In the genomic region with DNA sequence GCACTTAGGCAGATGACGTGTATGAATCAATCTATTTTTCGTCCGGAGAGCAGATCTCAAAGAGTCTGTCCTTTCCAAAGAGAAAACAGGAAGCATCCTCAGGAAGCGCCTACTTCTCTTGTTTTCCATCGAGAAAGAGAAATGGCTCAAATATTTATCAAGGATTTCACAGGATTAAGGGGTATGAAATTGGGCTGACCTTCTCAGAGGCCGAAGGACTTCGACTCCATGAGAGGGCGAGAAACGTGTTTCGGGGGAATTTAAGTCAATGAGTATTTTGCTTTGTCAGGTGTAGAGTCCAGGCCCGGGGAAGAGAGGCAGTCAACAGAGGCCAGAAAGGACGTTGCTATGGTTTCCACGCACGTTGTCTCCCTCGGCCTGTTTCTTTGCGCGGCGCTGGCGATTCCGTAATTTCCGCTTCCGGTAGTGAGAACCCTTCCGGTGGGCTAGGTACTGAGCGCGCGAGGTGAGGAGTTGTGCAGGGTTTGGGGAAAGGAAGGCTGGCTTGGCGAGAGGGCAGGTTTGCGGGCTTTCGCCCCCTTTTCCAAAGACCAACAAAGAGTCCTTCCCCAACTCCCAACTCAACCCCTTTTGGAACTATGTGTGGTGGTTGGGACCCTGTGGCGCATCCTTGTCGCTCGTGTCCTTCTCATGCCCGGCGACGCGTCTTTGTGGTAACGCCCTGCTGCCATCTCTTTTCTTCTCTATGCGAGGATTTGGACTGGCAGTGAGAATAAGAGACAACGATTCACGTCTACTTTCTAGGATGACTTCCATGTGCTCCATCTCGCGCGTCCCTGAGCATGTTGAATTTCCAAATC, we compare ENCODE assay signal across 8 cellular contexts. TPM values are rescaled to one million over a fixed set of nuclear protein-coding genes. Genes with fewer than 3 reads are reported as not detected.
DNase-seq lines count a peak whose midpoint lies in the region; TF ChIP-seq lines count a peak whose summit lies in the region.

MRPS21 (plus strand) TSS at position 429 of the 821 bp plus-strand sequence. CDS start 506 bp downstream, outside the sequence.

- no peaks in the 10 kb centered on the region for H3K9me2 ChIP-seq in MM.1S (replicated peaks; ENCODE audit: insufficient read depth, low read length)

- peaks cover 4% of the 10 kb centered on the region for H3K27me3 Mint-ChIP-seq in nephron (ENCODE audit: low read depth)
- H3K27me3 Mint-ChIP-seq in stimulated activated naive CD8-positive, alpha-beta T cell treated with anti-CD3 and anti-CD28 coated beads, Interleukin-15, Interleukin-2, amounts not matched to agents 100 ng/mL and 50 ng/mL, for 24 hours = no peaks in the 10 kb centered on the region

- H3K36me3 ChIP-seq in HAP-1 (replicated peaks) (peaks cover 37% of the 10 kb centered on the region), MM.1S (replicated peaks; ENCODE audit: insufficient read depth, low read length) (no peaks in the 10 kb centered on the region; the same call in 1 of the 2 replicates)

- peak within 1 kb of the TSS; percentile 65 for H3K4me3 ChIP-seq in HAP-1
- peak within 1 kb of the TSS; percentile 78 for H3K4me3 ChIP-seq in MM.1S (ENCODE audit: low read length)
- peak within 1 kb of the TSS; percentile 95 for H3K4me3 ChIP-seq in fibroblast of the aortic adventitia (ENCODE audit: low read depth, low read length)

- in situ Hi-C loops in HAP-1 (cut with MboI; ENCODE audit: low sequenced_read_pairs) = no loop called here

- peaks cover 27% of the 10 kb centered on the region for H3K36me3 Mint-ChIP-seq in nephron (ENCODE audit: low read depth)
- peaks cover 32% of the 10 kb centered on the region for H3K36me3 Mint-ChIP-seq in stimulated activated naive CD8-positive, alpha-beta T cell treated with anti-CD3 and anti-CD28 coated beads, Interleukin-15, Interleukin-2, amounts not matched to agents 100 ng/mL and 50 ng/mL, for 24 hours (ENCODE audit: low read depth)

- DNase-seq in ELR (ENCODE audit: low read depth) (peak; percentile 94), HAP-1 (ENCODE audit: low spot score in 2 of 2) (peak; percentile 88 to 94), MM.1S (peak; percentile 96), SHP77 treated with DMSO at 0.1 percent for 48 hours (lab: John Stamatoyannopoulos, UW) (peak; percentile 99), fibroblast of the aortic adventitia (ENCODE audit: low read depth) (peak; percentile 88)
- DNase-seq in activated effector memory CD4-positive, alpha-beta T cell treated with Interleukin-2 at 50 U/mL for 16 hours = peak; percentile 76

- H3K27ac Mint-ChIP-seq in nephron = peak within 1 kb of the TSS; percentile 94 to 98 (median 95)
- peak within 1 kb of the TSS; percentile 92 for H3K27ac Mint-ChIP-seq in stimulated activated naive CD8-positive, alpha-beta T cell treated with anti-CD3 and anti-CD28 coated beads, Interleukin-15, Interleukin-2, amounts not matched to agents 100 ng/mL and 50 ng/mL, for 24 hours

- peak within 1 kb of the TSS; percentile 74 for H3K9ac ChIP-seq in MM.1S (ENCODE audit: low read length)

- H3K4me3 Mint-ChIP-seq in nephron = peak within 1 kb of the TSS; percentile 91 to 98 (median 98)
- H3K4me3 Mint-ChIP-seq in stimulated activated naive CD8-positive, alpha-beta T cell treated with anti-CD3 and anti-CD28 coated beads, Interleukin-15, Interleukin-2, amounts not matched to agents 100 ng/mL and 50 ng/mL, for 24 hours = peak within 1 kb of the TSS; percentile 96

- peak within 1 kb of the TSS; percentile 61 for H3K27ac ChIP-seq in MM.1S (ENCODE audit: low read length)

- no peaks in the 10 kb centered on the region for H3F3A ChIP-seq in MM.1S (ENCODE audit: insufficient read depth, low read length)

- H2AFZ ChIP-seq in MM.1S (ENCODE audit: low read length) = peak within 1 kb of the TSS; percentile 84

- H3K9me3 Mint-ChIP-seq in nephron = no peaks in the 10 kb centered on the region
- H3K9me3 Mint-ChIP-seq in stimulated activated naive CD8-positive, alpha-beta T cell treated with anti-CD3 and anti-CD28 coated beads, Interleukin-15, Interleukin-2, amounts not matched to agents 100 ng/mL and 50 ng/mL, for 24 hours = no peaks in the 10 kb centered on the region

- H3K9me3 ChIP-seq in HAP-1 (no peaks in the 10 kb centered on the region), MM.1S (replicated peaks; ENCODE audit: insufficient read depth, low read length) (no peaks in the 10 kb centered on the region)

- H3K4me1 ChIP-seq in HAP-1 = peaks cover 15% of the 10 kb centered on the region
- H3K4me1 ChIP-seq in MM.1S (ENCODE audit: low read length) = peaks cover 5% of the 10 kb centered on the region; the same call in 1 of the 2 replicates

- no peaks in the 10 kb centered on the region for H4K20me1 ChIP-seq in MM.1S (ENCODE audit: insufficient read depth, low read length)

- peaks cover 18% of the 10 kb centered on the region for H3K79me2 ChIP-seq in MM.1S (ENCODE audit: low read length)

- peaks cover 22% of the 10 kb centered on the region for H3K4me1 Mint-ChIP-seq in nephron
- peaks cover 44% of the 10 kb centered on the region for H3K4me1 Mint-ChIP-seq in stimulated activated naive CD8-positive, alpha-beta T cell treated with anti-CD3 and anti-CD28 coated beads, Interleukin-15, Interleukin-2, amounts not matched to agents 100 ng/mL and 50 ng/mL, for 24 hours (ENCODE audit: low read depth)

- H3K27me3 ChIP-seq in HAP-1 (ENCODE audit: low read depth) (no peaks in the 10 kb centered on the region), MM.1S (replicated peaks; ENCODE audit: insufficient read depth, low read length) (no peaks in the 10 kb centered on the region)

- H3K4me2 ChIP-seq in MM.1S (ENCODE audit: low read depth, low read length) = peak within 1 kb of the TSS; percentile 69

- TF ChIP-seq CTCF in MM.1S (IDR thresholded peaks at IDR 0.05; ENCODE audit: low read length) = no peak
- TF ChIP-seq CTCF in fibroblast of the aortic adventitia (IDR thresholded peaks at IDR 0.05; ENCODE audit: insufficient read depth, low read length) = no peak
- no peak for TF ChIP-seq CTCF in nephron (IDR thresholded peaks at IDR 0.05; ENCODE audit: unreplicated experiment in 3 of 3)

RNA-seq across cellular contexts. Expression of gene MRPS21, which starts in this region (rescaled TPM):
- 15.8 and 40.2 TPM in 2 replicates for total RNA-seq in fibroblast of the aortic adventitia (ENCODE audit: low replicate concordance)

Comparison
In these comparisons a context has a peak if more than half of its experiments do, and no peak if none do; other contexts are left out.
1. Peak in every context shown above with its lines: DNase-seq, H3K4me3 ChIP-seq and H3K27ac ChIP-seq.